ENCODE assay signal across 9 cellular contexts in genomic region chr18:13375302-13376255, GRCh38.
DNase-seq lines count a peak whose midpoint lies in the region; ATAC-seq, FAIRE-seq and TF ChIP-seq lines count a peak whose summit lies in the region.
"Had no signal": no experiment of that assay in that cellular context is flagged by ENCODE, and none has a peak within 500 bp of the region (broad histone marks: within the 10 kb centered on the region; RNA-seq: fewer than 3 reads in every experiment).

No MANE protein-coding gene starts in this region.

- no peak for TF ChIP-seq CTCF in bronchial epithelial cell (IDR thresholded peaks at IDR 0.05; ENCODE audit: insufficient read depth, low read length, severe bottlenecking)
- no peak for TF ChIP-seq CTCF in lung (IDR thresholded peaks at IDR 0.05; ENCODE audit: control extremely low read depth, extremely low read depth)

- 72 to 87% methylated on average over 19 of the region's 19 CpGs for WGBS in lung, 2 donors

- H3K4me3 ChIP-seq in bronchial epithelial cell (ENCODE audit: low read depth, low read length) = no peak overlapping the region
- H3K4me3 ChIP-seq in lung = no peak overlapping the region

- no peaks in the 10 kb centered on the region for H3K36me3 ChIP-seq in bronchial epithelial cell (ENCODE audit: control insufficient read depth, insufficient read depth, low read length)
- no peaks in the 10 kb centered on the region for H3K36me3 ChIP-seq in lung (ENCODE audit: control insufficient read depth in 2 of 2, insufficient read depth in 2 of 2, low read length in 2 of 2)

- no peaks in the 10 kb centered on the region for H3K9me3 ChIP-seq in lung (ENCODE audit: control insufficient read depth in 2 of 2, insufficient read depth in 1 of 2, low read length in 1 of 2)

- DNase-seq in A172 (ENCODE audit: low spot score) = peak; percentile 96
- peak; percentile 67 for DNase-seq in activated CD4-positive, CD25-positive, alpha-beta regulatory T cell treated with anti-CD3 and anti-CD28 coated beads, Interleukin-2, amount 50 U/mL, for 16 hours (ENCODE audit: low read depth, low spot score)
- DNase-seq in bronchial epithelial cell (ENCODE audit: low read depth) = peak; percentile 56
- peak; percentile 52 for DNase-seq in lung (ENCODE audit: low spot score)
- DNase-seq in stimulated activated CD8-positive, alpha-beta memory T cell treated with anti-CD3 and anti-CD28 coated beads, Interleukin-4, amount 100 ng/mL, for 24 hours (ENCODE audit: low read depth) = peak; percentile 52
- DNase-seq in NAMALWA (ENCODE audit: low spot score) = no peak

- H3K27me3 ChIP-seq in bronchial epithelial cell (ENCODE audit: control insufficient read depth, insufficient read depth, low read length) = no peaks in the 10 kb centered on the region
- no peaks in the 10 kb centered on the region for H3K27me3 ChIP-seq in lung (ENCODE audit: control insufficient read depth, insufficient read depth)

- H3K27ac ChIP-seq in lung (ENCODE audit: low read depth in 1 of 2, low read length in 1 of 2) = peak overlapping the region in 1 of 2 donors; percentile 51
- H3K27ac ChIP-seq: parathyroid adenoma had no signal

- no peak for FAIRE-seq in bronchial epithelial cell (lab: Jason Lieb, UNC)

- H3K4me1 ChIP-seq in lung (ENCODE audit: control insufficient read depth in 2 of 2, insufficient read depth in 2 of 2, low read length in 2 of 2) = peaks cover 3 to 10% of the 10 kb centered on the region in 2 donors

- ATAC-seq in GM19023 (IDR thresholded peaks at IDR 0.05; ENCODE audit: unreplicated experiment) (peak; percentile 91), HG03280 (IDR thresholded peaks at IDR 0.05; ENCODE audit: unreplicated experiment) (peak; percentile 72), lung (ENCODE audit: insufficient read depth, low FRiP score) (peak; percentile 79)
